ENCODE assay signal across 16 cellular contexts in genomic region chr10:17084258-17084657, GRCh38. TPM values are rescaled to one million over a fixed set of nuclear protein-coding genes. Genes with fewer than 3 reads are reported as not detected.
DNase-seq lines count a peak whose midpoint lies in the region; ATAC-seq and TF ChIP-seq lines count a peak whose summit lies in the region.
"Had no signal": no experiment of that assay in that cellular context is flagged by ENCODE, and none has a peak within 500 bp of the region (broad histone marks: within the 10 kb centered on the region; RNA-seq: fewer than 3 reads in every experiment).

No MANE protein-coding gene starts in this region.

- ATAC-seq in IMR-90 (ENCODE audit: low read depth) = no peak
- ATAC-seq in natural killer cell = no peak

- no peak overlapping the region for H2BK120ac ChIP-seq in IMR-90 (ENCODE audit: low read depth, low read length)
- no peak overlapping the region for H2BK120ac ChIP-seq in mesenchymal stem cell (ENCODE audit: low read depth, low read length)

- TF ChIP-seq POLR2A in IMR-90 (IDR thresholded peaks at IDR 0.05; ENCODE audit: low read depth, low read length) (no peak), suprapubic skin (IDR thresholded peaks at IDR 0.05) (no peak)

- H3K9me2 ChIP-seq in MM.1S (replicated peaks; ENCODE audit: insufficient read depth, low read length) = no peaks in the 10 kb centered on the region

- TF ChIP-seq RAD21 in IMR-90 (IDR thresholded peaks at IDR 0.05; ENCODE audit: low read length) = no peak

- H2BK5ac ChIP-seq in IMR-90 (ENCODE audit: low read depth, low read length, poor library complexity, severe bottlenecking) (no peak overlapping the region), mesenchymal stem cell (ENCODE audit: low read depth, low read length, poor library complexity, severe bottlenecking) (no peak overlapping the region)

- POLR2A ChIA-PET in IMR-90 (lab: Charles Lee; ENCODE audit: unreplicated experiment) = no interaction called here

- H3K56ac ChIP-seq in IMR-90 (ENCODE audit: extremely low read depth, insufficient read depth, low read length) = no peak overlapping the region

- H4K8ac ChIP-seq in IMR-90 (ENCODE audit: low read depth in 2 of 2, low read length in 2 of 2) = no peak overlapping the region
- no peak overlapping the region for H4K8ac ChIP-seq in mesenchymal stem cell (ENCODE audit: low read length)

- H3K9me1 ChIP-seq in IMR-90 (ENCODE audit: insufficient read depth, low read length) = no peaks in the 10 kb centered on the region; the same call in 1 of the 2 replicates

- no peaks in the 10 kb centered on the region for H3K36me3 ChIP-seq in IMR-90 (ENCODE audit: control insufficient read depth, insufficient read depth, low read length)
- no peaks in the 10 kb centered on the region for H3K36me3 ChIP-seq in mesenchymal stem cell (ENCODE audit: control insufficient read depth in 1 of 2, insufficient read depth in 2 of 2, low read depth in 1 of 2, low read length in 2 of 2)
- no peaks in the 10 kb centered on the region for H3K36me3 ChIP-seq in suprapubic skin
- no peaks in the 10 kb centered on the region for H3K36me3 ChIP-seq in MM.1S (replicated peaks; ENCODE audit: insufficient read depth, low read length)
- H3K36me3 ChIP-seq: BLaER1 had no signal

- H3K9ac ChIP-seq in IMR-90 (ENCODE audit: low read depth, low read length) (no peak overlapping the region), mesenchymal stem cell (ENCODE audit: low read length) (peak overlapping the region; percentile 86), MM.1S (ENCODE audit: low read length) (no peak overlapping the region)
- H3K9ac ChIP-seq: BLaER1 had no signal

- no peak overlapping the region for H3K4me3 Mint-ChIP-seq in dendritic cell treated with granulocyte-macrophage colony-stimulating factor and Interleukin-4, amounts not matched to agents 40 ng/mL and 50 ng/mL, for 4 days
- H3K4me3 Mint-ChIP-seq in natural killer cell = no peak overlapping the region
- H3K4me3 Mint-ChIP-seq: CD8-positive, alpha-beta memory T cell had no signal

- no TSS peak for BruUV-seq in IMR-90 (replicated peaks; lab: Mats Ljungman, UMichigan)

- H3F3A ChIP-seq in MM.1S (ENCODE audit: insufficient read depth, low read length) = no peaks in the 10 kb centered on the region

- no peaks in the 10 kb centered on the region for H3K9me3 Mint-ChIP-seq in dendritic cell treated with granulocyte-macrophage colony-stimulating factor and Interleukin-4, amounts not matched to agents 40 ng/mL and 50 ng/mL, for 4 days
- no peaks in the 10 kb centered on the region for H3K9me3 Mint-ChIP-seq in natural killer cell
- H3K9me3 Mint-ChIP-seq: CD8-positive, alpha-beta memory T cell had no signal

- H3K36me3 Mint-ChIP-seq in dendritic cell treated with granulocyte-macrophage colony-stimulating factor and Interleukin-4, amounts not matched to agents 40 ng/mL and 50 ng/mL, for 4 days (ENCODE audit: low read depth) = no peaks in the 10 kb centered on the region
- peaks cover 9% of the 10 kb centered on the region for H3K36me3 Mint-ChIP-seq in natural killer cell

- no peak overlapping the region for H3K4me2 ChIP-seq in IMR-90 (ENCODE audit: low read depth, low read length)
- H3K4me2 ChIP-seq in mesenchymal stem cell (ENCODE audit: low read length, poor library complexity, severe bottlenecking) = no peak overlapping the region
- H3K4me2 ChIP-seq in MM.1S (ENCODE audit: low read depth, low read length) = no peak overlapping the region
- H3K4me2 ChIP-seq: BLaER1 had no signal

- H4K91ac ChIP-seq in IMR-90 (ENCODE audit: insufficient read depth, low read depth, low read length) (no peak overlapping the region), mesenchymal stem cell (ENCODE audit: low read length) (no peak overlapping the region)

- H3K4ac ChIP-seq in IMR-90 (ENCODE audit: low read depth, low read length) (0 out of 2 replicates have a peak overlapping the region, but pooled peaks have one; percentile 15), mesenchymal stem cell (ENCODE audit: low read depth in 1 of 2, low read length in 2 of 2) (no peak overlapping the region)

- H3K14ac ChIP-seq in IMR-90 (replicated peaks; ENCODE audit: low read depth, low read length) (no peak overlapping the region), mesenchymal stem cell (ENCODE audit: low read length in 2 of 2) (no peak overlapping the region)

- no peak overlapping the region for H3K23ac ChIP-seq in IMR-90 (ENCODE audit: low read depth, low read length)
- H3K23ac ChIP-seq in mesenchymal stem cell (ENCODE audit: low read length in 2 of 2) = no peak overlapping the region

- WGBS in IMR-90 (ENCODE audit: extremely low coverage in 2 of 2, insufficient read length in 1 of 2), 2 experiments = 85% methylated on average over 3 of the region's 6 CpGs; no CpG with 5 or more reads in 1 of the 2 experiments
- 87% methylated on average over 6 of the region's 6 CpGs for WGBS in mesenchymal stem cell
- WGBS in suprapubic skin = 75% methylated on average over 6 of the region's 6 CpGs

- H2AK5ac ChIP-seq in IMR-90 (ENCODE audit: low read depth, low read length) (peak overlapping the region; percentile 13; the same call in 1 of the 2 replicates), mesenchymal stem cell (ENCODE audit: low read length, severe bottlenecking) (no peak overlapping the region)

- no peak for TF ChIP-seq CTCF in IMR-90 (conservative IDR thresholded peaks at IDR 0.05; ENCODE audit: low read depth, low read length)
- TF ChIP-seq CTCF in suprapubic skin (IDR thresholded peaks at IDR 0.05) = no peak
- TF ChIP-seq CTCF in natural killer cell (IDR thresholded peaks at IDR 0.05) = no peak
- TF ChIP-seq CTCF in MM.1S (IDR thresholded peaks at IDR 0.05; ENCODE audit: low read length) = no peak

- H3K4me1 Mint-ChIP-seq in dendritic cell treated with granulocyte-macrophage colony-stimulating factor and Interleukin-4, amounts not matched to agents 40 ng/mL and 50 ng/mL, for 4 days (ENCODE audit: low read depth) = peaks cover 20% of the 10 kb centered on the region
- H3K4me1 Mint-ChIP-seq in natural killer cell = no peaks in the 10 kb centered on the region
- H3K4me1 Mint-ChIP-seq: CD8-positive, alpha-beta memory T cell had no signal

- H3K9me3 ChIP-seq in IMR-90 (ENCODE audit: control insufficient read depth, insufficient read depth, low read length) (no peaks in the 10 kb centered on the region), mesenchymal stem cell (ENCODE audit: control insufficient read depth, low read length) (no peaks in the 10 kb centered on the region), suprapubic skin (no peaks in the 10 kb centered on the region), MM.1S (replicated peaks; ENCODE audit: insufficient read depth, low read length) (no peaks in the 10 kb centered on the region)
- H3K9me3 ChIP-seq: BLaER1, Caco-2 had no signal

- intact Hi-C loops in IMR-90 (cut with micrococcal nuclease) = no loop called here
- intact Hi-C loops in dendritic cell treated with granulocyte-macrophage colony-stimulating factor and Interleukin-4, amounts not matched to agents 40 ng/mL and 50 ng/mL, for 4 days (cut with micrococcal nuclease) = no loop called here
- intact Hi-C loops in natural killer cell (cut with micrococcal nuclease) = no loop called here

- no peak overlapping the region for H2BK15ac ChIP-seq in IMR-90 (ENCODE audit: low read depth, low read length)
- no peak overlapping the region for H2BK15ac ChIP-seq in mesenchymal stem cell (ENCODE audit: low read depth, poor library complexity, severe bottlenecking)

- H2AFZ ChIP-seq in IMR-90 (replicated peaks; ENCODE audit: low read length, poor library complexity) (no peak overlapping the region), mesenchymal stem cell (ENCODE audit: low read depth, low read length) (no peak overlapping the region), MM.1S (ENCODE audit: low read length) (no peak overlapping the region)

- H3K79me2 ChIP-seq in MM.1S (ENCODE audit: low read length) = no peaks in the 10 kb centered on the region

- peak overlapping the region; percentile 71 for H3K27ac Mint-ChIP-seq in dendritic cell treated with granulocyte-macrophage colony-stimulating factor and Interleukin-4, amounts not matched to agents 40 ng/mL and 50 ng/mL, for 4 days
- H3K27ac Mint-ChIP-seq in natural killer cell = no peak overlapping the region

- peaks cover 8% of the 10 kb centered on the region for H3K4me1 ChIP-seq in IMR-90 (ENCODE audit: control insufficient read depth, insufficient read depth, low read length)
- H3K4me1 ChIP-seq in mesenchymal stem cell (ENCODE audit: control insufficient read depth, insufficient read depth, low read depth, low read length) = peaks cover 1% of the 10 kb centered on the region
- H3K4me1 ChIP-seq in suprapubic skin = peaks cover 13% of the 10 kb centered on the region
- no peaks in the 10 kb centered on the region for H3K4me1 ChIP-seq in MM.1S (ENCODE audit: low read length)
- H3K4me1 ChIP-seq: BLaER1, Caco-2 had no signal

- H3K79me1 ChIP-seq in IMR-90 (ENCODE audit: low read depth in 1 of 2, low read length in 2 of 2) = no peaks in the 10 kb centered on the region
- H3K79me1 ChIP-seq in mesenchymal stem cell (replicated peaks; ENCODE audit: low read length, poor library complexity, severe bottlenecking) = no peaks in the 10 kb centered on the region

- H3K27me3 ChIP-seq in IMR-90 (ENCODE audit: control insufficient read depth, insufficient read depth, low read length) = no peaks in the 10 kb centered on the region
- H3K27me3 ChIP-seq in mesenchymal stem cell (ENCODE audit: control insufficient read depth in 1 of 2, insufficient read depth in 1 of 2, low read length in 2 of 2) = no peaks in the 10 kb centered on the region
- H3K27me3 ChIP-seq in suprapubic skin = no peaks in the 10 kb centered on the region
- H3K27me3 ChIP-seq in MM.1S (replicated peaks; ENCODE audit: insufficient read depth, low read length) = no peaks in the 10 kb centered on the region
- H3K27me3 ChIP-seq: BLaER1 had no signal

- H3K18ac ChIP-seq in IMR-90 (ENCODE audit: low read depth, low read length) (no peak overlapping the region), mesenchymal stem cell (ENCODE audit: low read depth in 1 of 2, low read length in 2 of 2) (no peak overlapping the region)

- H2BK20ac ChIP-seq in IMR-90 (ENCODE audit: low read depth, low read length) = peak overlapping the region; percentile 11; the same call in 1 of the 2 replicates

- in situ Hi-C loops in IMR-90 (cut with MboI; ENCODE audit: low sequenced_read_pairs) = no loop called here

- dilution Hi-C loops in IMR-90 (cut with HindIII; ENCODE audit: low sequenced_read_pairs, unreplicated experiment) = no loop called here

- no peak for DNase-seq in IMR-90
- DNase-seq in mesenchymal stem cell = no peak
- DNase-seq in suprapubic skin (ENCODE audit: low spot score in 2 of 2) = no peak
- no peak for DNase-seq in NAMALWA (ENCODE audit: low spot score)
- DNase-seq in 8988T = no peak
- DNase-seq in natural killer cell = no peak
- DNase-seq in MM.1S = no peak
- DNase-seq: AML-193; Caco-2; CD8-positive, alpha-beta memory T cell; DND-41; GDM1; HCEC 1CT had no signal

- H4K20me1 ChIP-seq in IMR-90 (ENCODE audit: insufficient read depth, low read length) = no peaks in the 10 kb centered on the region
- no peaks in the 10 kb centered on the region for H4K20me1 ChIP-seq in MM.1S (ENCODE audit: insufficient read depth, low read length)
- H4K20me1 ChIP-seq: BLaER1 had no signal

- H3K4me3 ChIP-seq in IMR-90 (ENCODE audit: insufficient read depth, low read depth, low read length) (no peak overlapping the region), mesenchymal stem cell (ENCODE audit: insufficient read depth in 1 of 2, low read depth in 1 of 2, low read length in 2 of 2) (no peak overlapping the region), suprapubic skin (no peak overlapping the region), MM.1S (ENCODE audit: low read length) (no peak overlapping the region)
- H3K4me3 ChIP-seq: BLaER1 had no signal

- H2BK12ac ChIP-seq in mesenchymal stem cell (ENCODE audit: low read length in 2 of 2) = no peak overlapping the region

- H3K27ac ChIP-seq in IMR-90 (ENCODE audit: insufficient read depth, low read length) = no peak overlapping the region
- no peak overlapping the region for H3K27ac ChIP-seq in mesenchymal stem cell (ENCODE audit: low read length, poor library complexity, severe bottlenecking)
- peak overlapping the region; percentile 50 for H3K27ac ChIP-seq in suprapubic skin
- H3K27ac ChIP-seq in MM.1S (ENCODE audit: low read length) = no peak overlapping the region
- H3K27ac ChIP-seq: BLaER1 had no signal

- H3K27me3 Mint-ChIP-seq in dendritic cell treated with granulocyte-macrophage colony-stimulating factor and Interleukin-4, amounts not matched to agents 40 ng/mL and 50 ng/mL, for 4 days = no peaks in the 10 kb centered on the region
- H3K27me3 Mint-ChIP-seq in natural killer cell (ENCODE audit: low read depth in 2 of 2) = no peaks in the 10 kb centered on the region

- H4K5ac ChIP-seq in IMR-90 (ENCODE audit: low read depth, low read length) = no peak overlapping the region

- CTCF ChIA-PET in IMR-90 (lab: Yijun Ruan, JAX) = no interaction called here

- H2AK9ac ChIP-seq in IMR-90 (replicated peaks; ENCODE audit: low read depth, low read length, poor library complexity) = no peak overlapping the region

- TF ChIP-seq EP300 in suprapubic skin (IDR thresholded peaks at IDR 0.05) = no peak

RNA-seq across cellular contexts. Expression of gene CUBN, which starts 45.4 kb away (rescaled TPM):
- total RNA-seq in IMR-90 (2012; rRNA removed) (0.54 and 0.83 TPM in 2 replicates), suprapubic skin (1 to 10 TPM; 1.1 to 8.4 (median 1.2) TPM), natural killer cell (1 to 10 TPM; 4.7 to 5.6 (median 5.1) TPM)
- polyA plus RNA-seq in IMR-90 (2012; rRNA removed) = 0.10 and 0.19 TPM in 2 replicates
- polyA plus RNA-seq in IMR-90 (2012; cell fraction: cytosol; rRNA removed) = 0.02 and 0.08 TPM in 2 replicates
- polyA plus RNA-seq in IMR-90 (2012; cell fraction: nucleus; rRNA removed; ENCODE audit: low replicate concordance) = 0.21 and 1.1 TPM in 2 replicates
- polyA plus RNA-seq in mesenchymal stem cell (2013, experiment 1 of 2) = 1.2 TPM
- 0.86 TPM for polyA plus RNA-seq in mesenchymal stem cell (2013, experiment 2 of 2)
- total RNA-seq: HT-29 had no signal
